In the genomic region with DNA sequence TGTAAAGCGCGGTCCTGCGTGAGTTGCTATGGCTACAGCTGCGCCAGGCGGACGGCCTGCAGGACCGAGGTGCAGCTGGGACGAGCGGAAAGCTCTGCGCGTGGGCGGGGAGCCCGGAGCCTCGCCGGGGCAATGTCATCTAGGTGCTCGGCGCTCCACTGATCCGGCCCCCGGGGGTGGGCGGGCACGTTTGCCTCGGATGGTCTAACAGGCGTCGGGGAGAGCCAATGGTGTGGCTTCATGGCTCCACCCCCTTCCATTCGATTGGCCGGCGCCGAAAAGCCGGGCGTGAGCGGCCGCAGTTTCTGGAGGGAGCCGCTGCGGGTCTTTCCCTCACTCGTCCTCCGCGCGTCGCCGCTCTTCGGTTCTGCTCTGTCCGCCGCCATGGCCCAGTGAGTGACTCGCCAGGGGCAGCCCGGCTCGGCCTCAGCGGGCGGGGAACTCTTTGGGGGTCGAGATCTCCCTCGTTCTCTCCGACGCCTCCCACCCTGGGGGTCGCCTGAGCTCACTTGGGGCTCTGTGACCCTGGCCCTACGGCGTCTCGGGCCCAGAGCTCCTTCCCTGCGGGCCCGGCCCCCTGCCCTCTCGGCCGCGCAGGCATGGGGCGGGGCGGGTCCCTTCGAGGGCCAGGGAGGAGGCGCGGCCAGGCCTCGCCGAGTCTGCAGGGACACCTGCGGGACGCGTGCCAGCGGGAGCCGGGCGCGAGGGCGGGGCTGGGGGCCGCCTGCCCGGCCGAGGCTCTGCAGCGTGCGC, we compare ENCODE assay signal across 1 cellular context.
TF ChIP-seq lines count a peak whose summit lies in the region.

A gene (plus strand): TSS at position 331 of the 753 bp plus-strand sequence. CDS start 54 bp downstream, at position 385.

TF ChIP-seq in H1, 55 proteins besides CTCF, POLR2A, EP300 and RAD21:
- TF ChIP-seq BACH1 (IDR thresholded peaks at IDR 0.05; ENCODE audit: low read length) (peak; percentile 79), YY1 (IDR thresholded peaks at IDR 0.05; ENCODE audit: low read depth, low read length) (0 out of 2 replicates have a peak, but pooled peaks have one; percentile 35), RXRA (IDR thresholded peaks at IDR 0.05; ENCODE audit: insufficient read depth, low read depth, low read length) (no peak), NANOG (IDR thresholded peaks at IDR 0.05; ENCODE audit: insufficient read depth, low read depth, low read length, poor library complexity, severe bottlenecking) (peak; percentile 20), CHD2 (IDR thresholded peaks at IDR 0.05; ENCODE audit: low read length) (peak; percentile 93), BCL11A (IDR thresholded peaks at IDR 0.05; ENCODE audit: low read depth in 2 of 2, low read length in 2 of 2) (no peak), ASH2L (IDR thresholded peaks at IDR 0.05; ENCODE audit: low read length) (peak; percentile 76), POLR2AphosphoS5 (IDR thresholded peaks at IDR 0.05; ENCODE audit: low read depth, low read length) (peak; percentile 81), TBP (IDR thresholded peaks at IDR 0.05; ENCODE audit: low read depth, low read length) (peak; percentile 91), SRF (IDR thresholded peaks at IDR 0.05; ENCODE audit: low read depth, low read length) (peak; percentile 75), TEAD4 (IDR thresholded peaks at IDR 0.05; ENCODE audit: low read depth, low read length) (0 out of 2 replicates have a peak, but pooled peaks have one; percentile 31), RNF2 (IDR thresholded peaks at IDR 0.05; ENCODE audit: borderline replicate concordance, low read depth, low read length, missing control alignments, poor library complexity, severe bottlenecking) (peak; percentile 40), CREB1 (IDR thresholded peaks at IDR 0.05) (peak; percentile 79), SP1 (IDR thresholded peaks at IDR 0.05; ENCODE audit: low read depth, low read length) (peak; percentile 99), SP2 (IDR thresholded peaks at IDR 0.05; ENCODE audit: low read length) (peak; percentile 82), HDAC2 (IDR thresholded peaks at IDR 0.05; ENCODE audit: borderline replicate concordance in 1 of 2, low read depth in 2 of 2, low read length in 2 of 2) (peak in 1 of 2 experiments; percentile 77; a peak in 1 of 4 replicates), CEBPB (IDR thresholded peaks at IDR 0.05; ENCODE audit: low read depth, low read length) (no peak), KDM4A (IDR thresholded peaks at IDR 0.05; ENCODE audit: low read depth, low read length, severe bottlenecking) (peak; percentile 95), CHD1 (IDR thresholded peaks at IDR 0.05; ENCODE audit: low read depth, low read length) (no peak), PHF8 (conservative IDR thresholded peaks at IDR 0.05; ENCODE audit: low read depth, low read length) (peak; percentile 74), SIRT6 (IDR thresholded peaks at IDR 0.05; ENCODE audit: low read length) (no peak), SIN3A (conservative IDR thresholded peaks at IDR 0.05 in 1 of 2, IDR thresholded peaks at IDR 0.05 in 1 of 2; ENCODE audit: low read depth in 1 of 2, low read length in 2 of 2) (peak in 1 of 2 experiments; percentile 89; a peak in 2 of 4 replicates), TAF1 (IDR thresholded peaks at IDR 0.05; ENCODE audit: low read depth, low read length) (peak; percentile 95), EGR1 (IDR thresholded peaks at IDR 0.05; ENCODE audit: borderline replicate concordance, low read depth, low read length) (peak; percentile 99), RBBP5 (IDR thresholded peaks at IDR 0.05; ENCODE audit: borderline replicate concordance, low read depth, low read length) (peak; percentile 88; the same call in 1 of the 2 replicates), TAF7 (optimal IDR thresholded peaks at IDR 0.05; ENCODE audit: borderline replicate concordance, low read depth, low read length) (peak; percentile 54), GTF2F1 (IDR thresholded peaks at IDR 0.05; ENCODE audit: borderline replicate concordance, low read depth, low read length) (peak; percentile 81; the same call in 1 of the 2 replicates), CBX5 (IDR thresholded peaks at IDR 0.05; ENCODE audit: low read depth, low read length) (no peak), SP4 (IDR thresholded peaks at IDR 0.05; ENCODE audit: low read length) (peak; percentile 97)
- TF ChIP-seq, protein P1, sequence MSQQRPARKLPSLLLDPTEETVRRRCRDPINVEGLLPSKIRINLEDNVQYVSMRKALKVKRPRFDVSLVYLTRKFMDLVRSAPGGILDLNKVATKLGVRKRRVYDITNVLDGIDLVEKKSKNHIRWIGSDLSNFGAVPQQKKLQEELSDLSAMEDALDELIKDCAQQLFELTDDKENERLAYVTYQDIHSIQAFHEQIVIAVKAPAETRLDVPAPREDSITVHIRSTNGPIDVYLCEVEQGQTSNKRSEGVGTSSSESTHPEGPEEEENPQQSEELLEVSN (IDR thresholded peaks at IDR 0.05) = peak; percentile 79; the same call in 1 of the 2 replicates
- TF ChIP-seq, protein P2, sequence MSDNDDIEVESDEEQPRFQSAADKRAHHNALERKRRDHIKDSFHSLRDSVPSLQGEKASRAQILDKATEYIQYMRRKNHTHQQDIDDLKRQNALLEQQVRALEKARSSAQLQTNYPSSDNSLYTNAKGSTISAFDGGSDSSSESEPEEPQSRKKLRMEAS (IDR thresholded peaks at IDR 0.05) = peak; percentile 82
- TF ChIP-seq, protein P3, sequence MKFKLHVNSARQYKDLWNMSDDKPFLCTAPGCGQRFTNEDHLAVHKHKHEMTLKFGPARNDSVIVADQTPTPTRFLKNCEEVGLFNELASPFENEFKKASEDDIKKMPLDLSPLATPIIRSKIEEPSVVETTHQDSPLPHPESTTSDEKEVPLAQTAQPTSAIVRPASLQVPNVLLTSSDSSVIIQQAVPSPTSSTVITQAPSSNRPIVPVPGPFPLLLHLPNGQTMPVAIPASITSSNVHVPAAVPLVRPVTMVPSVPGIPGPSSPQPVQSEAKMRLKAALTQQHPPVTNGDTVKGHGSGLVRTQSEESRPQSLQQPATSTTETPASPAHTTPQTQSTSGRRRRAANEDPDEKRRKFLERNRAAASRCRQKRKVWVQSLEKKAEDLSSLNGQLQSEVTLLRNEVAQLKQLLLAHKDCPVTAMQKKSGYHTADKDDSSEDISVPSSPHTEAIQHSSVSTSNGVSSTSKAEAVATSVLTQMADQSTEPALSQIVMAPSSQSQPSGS (IDR thresholded peaks at IDR 0.05; ENCODE audit: low read length) = no peak
